ENCODE assay signal across 15 cellular contexts in genomic region chr7:99272476-99273045, GRCh38. TPM values are rescaled to one million over a fixed set of nuclear protein-coding genes. Genes with fewer than 3 reads are reported as not detected.
DNase-seq lines count a peak whose midpoint lies in the region; ATAC-seq lines count a peak whose summit lies in the region.
"Had no signal": no experiment of that assay in that cellular context is flagged by ENCODE, and none has a peak within 500 bp of the region (broad histone marks: within the 10 kb centered on the region; RNA-seq: fewer than 3 reads in every experiment).

MYH16 (plus strand) TSS chr7:99272839.

- no peaks in the 10 kb centered on the region for H3K27me3 Mint-ChIP-seq in activated CD4-positive, alpha-beta T cell treated with anti-CD3 and anti-CD28 coated beads, Interleukin-2, amount 10 ng/mL, durations not matched to agents 7 days and 5 days
- H3K27me3 Mint-ChIP-seq in activated naive CD8-positive, alpha-beta T cell treated with anti-CD3 and anti-CD28 coated beads, Interleukin-2, amount 50 U/mL, for 24 hours, result no peaks in the 10 kb centered on the region
- H3K27me3 Mint-ChIP-seq in natural killer cell treated with Interleukin-12 subunit alpha and Interleukin-12 subunit beta and Interleukin-15 and Interleukin-18, amount 100 ng/mL, for 72 hours, result peaks cover 0 to 9% of the 10 kb centered on the region in 2 donors

- peaks cover 18% of the 10 kb centered on the region for H3K4me1 Mint-ChIP-seq in activated CD4-positive, alpha-beta T cell treated with anti-CD3 and anti-CD28 coated beads, Interleukin-2, amount 10 ng/mL, durations not matched to agents 7 days and 5 days
- H3K4me1 Mint-ChIP-seq in activated naive CD8-positive, alpha-beta T cell treated with anti-CD3 and anti-CD28 coated beads, Interleukin-2, amount 50 U/mL, for 24 hours, result peaks cover 24% of the 10 kb centered on the region
- peaks cover 9 to 10% of the 10 kb centered on the region in 2 donors for H3K4me1 Mint-ChIP-seq in natural killer cell treated with Interleukin-12 subunit alpha and Interleukin-12 subunit beta and Interleukin-15 and Interleukin-18, amount 100 ng/mL, for 72 hours (ENCODE audit: low read depth in 2 of 2)

- peaks cover 0 to 2% (median 0%) of the 10 kb centered on the region in 3 experiments for H3K27me3 ChIP-seq in neuronal stem cell (ENCODE audit: control insufficient read depth in 3 of 3, insufficient read depth in 3 of 3, low read depth in 1 of 3, low read length in 3 of 3)
- H3K27me3 ChIP-seq: body of pancreas had no signal

- no peak within 1 kb of the TSS for H3K9ac ChIP-seq in neuronal stem cell (ENCODE audit: low read depth, low read length, poor library complexity)

- ATAC-seq in activated naive CD8-positive, alpha-beta T cell treated with anti-CD3 and anti-CD28 coated beads, Interleukin-2, amount 50 U/mL, for 24 hours, result no peak
- ATAC-seq in GM18511 (IDR thresholded peaks at IDR 0.05; ENCODE audit: unreplicated experiment), result no peak
- no peak for ATAC-seq in natural killer cell treated with Interleukin-12 subunit alpha and Interleukin-12 subunit beta and Interleukin-15 and Interleukin-18, amount 100 ng/mL, for 72 hours
- ATAC-seq: body of pancreas had no signal

- no peak within 1 kb of the TSS for H3K14ac ChIP-seq in neuronal stem cell (ENCODE audit: low read length)

- WGBS in neuronal stem cell (ENCODE audit: extremely low coverage in 2 of 2, insufficient read length in 2 of 2, insufficient replicate concordance in 1 of 2), 2 donors, result no CpG with 5 or more reads among the region's 2 CpGs

- no peaks in the 10 kb centered on the region for H3K4me1 ChIP-seq in neuronal stem cell (ENCODE audit: control insufficient read depth in 2 of 2, insufficient read depth in 1 of 2, low read depth in 1 of 2, low read length in 2 of 2)

- no peak within 1 kb of the TSS for H3K27ac ChIP-seq in neuronal stem cell (replicated peaks; ENCODE audit: low read length)
- H3K27ac ChIP-seq: body of pancreas, SK-N-MC, WERI-Rb-1 had no signal

- peak within 1 kb of the TSS; percentile 44 for H3K18ac ChIP-seq in neuronal stem cell (ENCODE audit: low read length)

- H3K79me1 ChIP-seq in neuronal stem cell (ENCODE audit: low read depth, low read length), result no peaks in the 10 kb centered on the region

- no peak for DNase-seq in activated CD4-positive, alpha-beta T cell treated with anti-CD3 and anti-CD28 coated beads, Interleukin-2, amount 10 ng/mL, durations not matched to agents 7 days and 5 days
- DNase-seq in activated CD4-positive, alpha-beta T cell treated with anti-CD3 and anti-CD28 coated beads for 4 hours, result no peak
- DNase-seq in M059J (ENCODE audit: low read depth), result peak; percentile 67
- DNase-seq in activated naive CD8-positive, alpha-beta T cell treated with anti-CD3 and anti-CD28 coated beads, Interleukin-2, amount 50 U/mL, for 24 hours, result no peak
- DNase-seq in neuronal stem cell (ENCODE audit: low spot score), result no peak
- no peak for DNase-seq in natural killer cell treated with Interleukin-12 subunit alpha and Interleukin-12 subunit beta and Interleukin-15 and Interleukin-18, amount 100 ng/mL, for 72 hours (ENCODE audit: low spot score)
- no peak for DNase-seq in SK-N-DZ (ENCODE audit: low spot score)
- DNase-seq: body of pancreas; COR-L47; GF-D8; stimulated activated CD4-positive, alpha-beta T cell treated with anti-CD3 and anti-CD28 coated beads, Interleukin-4, amount 100 ng/mL, for 4 hours; WERI-Rb-1 had no signal

- H3K4ac ChIP-seq in neuronal stem cell (ENCODE audit: low read length), result no peak within 1 kb of the TSS

- H4K91ac ChIP-seq in neuronal stem cell (ENCODE audit: low read depth, low read length, poor library complexity), result no peak within 1 kb of the TSS

- peak within 1 kb of the TSS; percentile 70 for H3K27ac Mint-ChIP-seq in activated CD4-positive, alpha-beta T cell treated with anti-CD3 and anti-CD28 coated beads, Interleukin-2, amount 10 ng/mL, durations not matched to agents 7 days and 5 days
- H3K27ac Mint-ChIP-seq in activated naive CD8-positive, alpha-beta T cell treated with anti-CD3 and anti-CD28 coated beads, Interleukin-2, amount 50 U/mL, for 24 hours, result peak within 1 kb of the TSS; percentile 88
- peak within 1 kb of the TSS in 1 of 2 donors; percentile 75 for H3K27ac Mint-ChIP-seq in natural killer cell treated with Interleukin-12 subunit alpha and Interleukin-12 subunit beta and Interleukin-15 and Interleukin-18, amount 100 ng/mL, for 72 hours

- no peak within 1 kb of the TSS for H4K8ac ChIP-seq in neuronal stem cell (ENCODE audit: low read depth, low read length)

- no peaks in the 10 kb centered on the region for H3K9me3 Mint-ChIP-seq in activated CD4-positive, alpha-beta T cell treated with anti-CD3 and anti-CD28 coated beads, Interleukin-2, amount 10 ng/mL, durations not matched to agents 7 days and 5 days
- H3K9me3 Mint-ChIP-seq in activated naive CD8-positive, alpha-beta T cell treated with anti-CD3 and anti-CD28 coated beads, Interleukin-2, amount 50 U/mL, for 24 hours, result no peaks in the 10 kb centered on the region
- H3K9me3 Mint-ChIP-seq in natural killer cell treated with Interleukin-12 subunit alpha and Interleukin-12 subunit beta and Interleukin-15 and Interleukin-18, amount 100 ng/mL, for 72 hours, result no peaks in the 10 kb centered on the region

- POLR2A ChIA-PET in activated CD4-positive, alpha-beta T cell treated with anti-CD3 and anti-CD28 coated beads, Interleukin-2, amount 10 ng/mL, durations not matched to agents 7 days and 5 days (lab: Charles Lee), result no interaction called here

- no peak within 1 kb of the TSS for H3K23ac ChIP-seq in neuronal stem cell (ENCODE audit: low read depth, low read length, poor library complexity)

- no peak within 1 kb of the TSS for H2BK12ac ChIP-seq in neuronal stem cell (ENCODE audit: low read length)

- H2BK15ac ChIP-seq in neuronal stem cell (ENCODE audit: low read length), result no peak within 1 kb of the TSS

- H3K9me3 ChIP-seq in neuronal stem cell (replicated peaks in 1 of 2; ENCODE audit: control insufficient read depth in 2 of 2, insufficient read depth in 1 of 2, low read depth in 1 of 2, low read length in 2 of 2), result no peaks in the 10 kb centered on the region
- H3K9me3 ChIP-seq: body of pancreas had no signal

- no peak within 1 kb of the TSS for H2BK120ac ChIP-seq in neuronal stem cell (ENCODE audit: low read depth, low read length)

- H3K4me3 Mint-ChIP-seq in activated CD4-positive, alpha-beta T cell treated with anti-CD3 and anti-CD28 coated beads, Interleukin-2, amount 10 ng/mL, durations not matched to agents 7 days and 5 days, result no peak within 1 kb of the TSS
- H3K4me3 Mint-ChIP-seq in activated naive CD8-positive, alpha-beta T cell treated with anti-CD3 and anti-CD28 coated beads, Interleukin-2, amount 50 U/mL, for 24 hours, result no peak within 1 kb of the TSS
- H3K4me3 Mint-ChIP-seq in natural killer cell treated with Interleukin-12 subunit alpha and Interleukin-12 subunit beta and Interleukin-15 and Interleukin-18, amount 100 ng/mL, for 72 hours, result no peak within 1 kb of the TSS

- H2BK5ac ChIP-seq in neuronal stem cell (ENCODE audit: low read length), result no peak within 1 kb of the TSS

- H3K4me2 ChIP-seq in neuronal stem cell (ENCODE audit: insufficient read depth, low read length, poor library complexity, severe bottlenecking), result no peak within 1 kb of the TSS

- H2AFZ ChIP-seq in neuronal stem cell (ENCODE audit: low read length), result no peak within 1 kb of the TSS

- CTCF ChIA-PET in activated CD4-positive, alpha-beta T cell treated with anti-CD3 and anti-CD28 coated beads, Interleukin-2, amount 10 ng/mL, durations not matched to agents 7 days and 5 days (lab: Charles Lee), result interaction anchor here (0.5 to 0.6 kb wide), 2 partner anchors 233 to 558 kb away, joined by 3 to 5 read pairs; no protein-coding TSS in a partner anchor

- no peaks in the 10 kb centered on the region for H3K36me3 ChIP-seq in neuronal stem cell (replicated peaks in 1 of 2; ENCODE audit: control insufficient read depth in 2 of 2, insufficient read depth in 2 of 2, low read length in 2 of 2)
- H3K36me3 ChIP-seq: WERI-Rb-1 had no signal

- no peak within 1 kb of the TSS for H2AK5ac ChIP-seq in neuronal stem cell (ENCODE audit: low read depth, low read length)

- H3K4me3 ChIP-seq in neuronal stem cell (ENCODE audit: low read length in 2 of 2), result no peak within 1 kb of the TSS
- H3K4me3 ChIP-seq: body of pancreas, SK-N-MC had no signal

- H3K36me3 Mint-ChIP-seq in activated CD4-positive, alpha-beta T cell treated with anti-CD3 and anti-CD28 coated beads, Interleukin-2, amount 10 ng/mL, durations not matched to agents 7 days and 5 days (ENCODE audit: low read depth), result no peaks in the 10 kb centered on the region
- H3K36me3 Mint-ChIP-seq in activated naive CD8-positive, alpha-beta T cell treated with anti-CD3 and anti-CD28 coated beads, Interleukin-2, amount 50 U/mL, for 24 hours (ENCODE audit: low read depth), result no peaks in the 10 kb centered on the region
- no peaks in the 10 kb centered on the region for H3K36me3 Mint-ChIP-seq in natural killer cell treated with Interleukin-12 subunit alpha and Interleukin-12 subunit beta and Interleukin-15 and Interleukin-18, amount 100 ng/mL, for 72 hours

RNA-seq across cellular contexts. Expression of gene MYH16, which starts in this region (rescaled TPM):
- total RNA-seq in activated CD4-positive, alpha-beta T cell treated with anti-CD3 and anti-CD28 coated beads, Interleukin-2, amount 10 ng/mL, durations not matched to agents 7 days and 5 days, result not detected
- total RNA-seq in M059J (2014; rRNA removed; shearing (Covaris generic)), result 0.05 and 0.34 TPM in 2 replicates
- not detected for polyA plus RNA-seq in neuronal stem cell (2013, experiment 1 of 2)
- polyA plus RNA-seq in neuronal stem cell (2013, experiment 2 of 2), result not detected
- not detected for total RNA-seq in natural killer cell treated with Interleukin-12 subunit alpha and Interleukin-12 subunit beta and Interleukin-15 and Interleukin-18, amount 100 ng/mL, for 72 hours
- polyA plus RNA-seq in SK-N-DZ (2014; cell fraction: cytosol; rRNA removed), result not detected in 2 replicates
- not detected in 2 replicates for polyA plus RNA-seq in SK-N-DZ (2014; cell fraction: nucleus; rRNA removed)
- polyA plus RNA-seq: AG04450 had no signal

Comparison
In these comparisons a context has a peak if more than half of its experiments do, and no peak if none do; other contexts are left out.
1. Peak in DNase-seq in M059J; RNA of the gene not detected or under 1 TPM.